In the genomic region with DNA sequence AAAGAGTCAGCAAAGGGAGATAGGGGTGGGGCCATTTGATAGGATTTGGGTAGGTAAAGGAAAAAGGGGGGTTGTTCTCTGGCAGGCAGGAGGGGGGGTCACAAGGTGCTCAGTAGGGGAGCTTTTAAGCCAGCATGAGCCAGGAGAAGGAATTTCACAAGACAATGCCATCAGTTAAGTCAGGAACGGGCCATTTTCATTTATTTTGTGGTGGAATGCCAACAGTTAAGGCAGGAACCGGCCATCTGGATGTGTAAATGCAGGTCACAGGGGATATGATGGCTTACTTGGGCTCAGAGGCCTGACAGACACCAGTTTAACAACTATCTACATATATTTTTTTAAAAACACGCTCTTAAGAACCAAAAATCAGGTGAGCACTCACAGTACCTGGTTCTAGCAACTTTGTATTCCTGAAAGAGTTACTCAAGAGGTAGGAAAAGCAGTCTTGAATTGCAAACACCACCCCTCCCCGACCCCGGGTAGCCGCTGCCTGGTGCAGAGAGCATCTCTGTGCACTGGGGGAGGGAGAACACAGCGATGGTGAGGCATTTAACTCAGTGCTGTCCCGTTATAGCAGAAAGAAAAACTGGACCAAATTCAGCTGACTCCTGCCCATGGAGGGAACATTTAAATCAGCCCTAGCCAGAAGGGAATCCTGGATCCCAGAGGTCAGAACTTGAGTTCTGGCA, we compare ENCODE assay signal across 24 cellular contexts.
"Had no signal": no experiment of that assay in that cellular context is flagged by ENCODE, and none has a peak within 500 bp of the region (broad histone marks: within the 10 kb centered on the region; RNA-seq: fewer than 3 reads in every experiment).

No MANE protein-coding gene starts in this region.

- H3K4me2 ChIP-seq: smooth muscle cell had no signal

- H3K27me3 ChIP-seq: heart left ventricle, pancreas, suprapubic skin, thyroid gland, upper lobe of left lung, uterus had no signal

- H3K4me3 ChIP-seq: coronary artery, dorsolateral prefrontal cortex, heart left ventricle, lung, pancreas, smooth muscle cell, suprapubic skin, thyroid gland, upper lobe of left lung, uterus had no signal

- H3K27ac ChIP-seq: coronary artery, dorsolateral prefrontal cortex, heart left ventricle, pancreas, suprapubic skin, thyroid gland, upper lobe of left lung, uterus had no signal

- H3K36me3 ChIP-seq: heart left ventricle, pancreas, suprapubic skin, thyroid gland, upper lobe of left lung, uterus had no signal

- ATAC-seq: esophagus mucosa; heart left ventricle; left colon; left ventricle myocardium superior; natural killer cell treated with Interleukin-12 subunit alpha and Interleukin-12 subunit beta and Interleukin-15 and Interleukin-18, amount 100 ng/mL, for 72 hours; pancreas; right cardiac atrium; stimulated activated naive CD8-positive, alpha-beta T cell treated with anti-CD3 and anti-CD28 coated beads, Interleukin-15, Interleukin-2, amounts not matched to agents 100 U/mL and 50 U/mL, for 24 hours had no signal

- H3K9me3 ChIP-seq: pancreas, suprapubic skin, thyroid gland, upper lobe of left lung, uterus had no signal

- H3K27ac Mint-ChIP-seq: natural killer cell treated with Interleukin-12 subunit alpha and Interleukin-12 subunit beta and Interleukin-15 and Interleukin-18, amount 100 ng/mL, for 72 hours; progenitor cell of endocrine pancreas had no signal

- DNase-seq: dorsolateral prefrontal cortex; effector CD8-positive, alpha-beta T cell; heart left ventricle; hippocampal formation; kidney; left colon; left ventricle myocardium superior; mesenchymal stem cell; midbrain; occipital lobe; pancreas; right cardiac atrium; stimulated activated CD4-positive, alpha-beta T cell treated with anti-CD3 and anti-CD28 coated beads, Interleukin-2, amount 100 ng/mL, for 48 hours; stimulated activated naive CD8-positive, alpha-beta T cell treated with anti-CD3 and anti-CD28 coated beads, Interleukin-15, Interleukin-2, amounts not matched to agents 100 U/mL and 50 U/mL, for 24 hours; thyroid gland; upper lobe of left lung; uterus had no signal

- H3K4me1 ChIP-seq: heart left ventricle, pancreas, suprapubic skin, thyroid gland, upper lobe of left lung, uterus had no signal

- H3K36me3 Mint-ChIP-seq: natural killer cell treated with Interleukin-12 subunit alpha and Interleukin-12 subunit beta and Interleukin-15 and Interleukin-18, amount 100 ng/mL, for 72 hours had no signal

- H3K27me3 Mint-ChIP-seq: progenitor cell of endocrine pancreas had no signal

- H3K4me3 Mint-ChIP-seq: natural killer cell treated with Interleukin-12 subunit alpha and Interleukin-12 subunit beta and Interleukin-15 and Interleukin-18, amount 100 ng/mL, for 72 hours had no signal
